ENCODE assay signal across 8 cellular contexts in genomic region chr2:134245340-134245984, GRCh38. TPM values are rescaled to one million over a fixed set of nuclear protein-coding genes. Genes with fewer than 3 reads are reported as not detected.
DNase-seq lines count a peak whose midpoint lies in the region; ATAC-seq and TF ChIP-seq lines count a peak whose summit lies in the region.

No MANE protein-coding gene starts in this region.

- H3K36me3 Mint-ChIP-seq in activated T-helper 17 cell treated with anti-CD3 and anti-CD28 coated beads, Interleukin-2, amount 50 U/mL, for 72 hours (ENCODE audit: low read depth), result no peaks in the 10 kb centered on the region

- no peaks in the 10 kb centered on the region for H3K9me3 Mint-ChIP-seq in activated T-helper 17 cell treated with anti-CD3 and anti-CD28 coated beads, Interleukin-2, amount 50 U/mL, for 72 hours

- peak overlapping the region; percentile 27 for H3K27ac Mint-ChIP-seq in activated T-helper 17 cell treated with anti-CD3 and anti-CD28 coated beads, Interleukin-2, amount 50 U/mL, for 72 hours

- no peaks in the 10 kb centered on the region for H3K36me3 ChIP-seq in thoracic aorta

- H3K4me1 Mint-ChIP-seq in activated T-helper 17 cell treated with anti-CD3 and anti-CD28 coated beads, Interleukin-2, amount 50 U/mL, for 72 hours, result peaks cover 73% of the 10 kb centered on the region

- peak; percentile 38 for DNase-seq in DMS 273 treated with DMSO at 0.1 percent for 48 hours (lab: John Stamatoyannopoulos, UW)
- peak; percentile 92 to 93 for DNase-seq in Kasumi-1 (lab: John Stamatoyannopoulos, UW)
- DNase-seq in RKO (ENCODE audit: low spot score), result peak; percentile 59
- DNase-seq in fibroblast of villous mesenchyme (ENCODE audit: low read depth), result peak; percentile 77
- DNase-seq in omental fat pad (ENCODE audit: low spot score), result peak; percentile 89
- peak; percentile 60 for DNase-seq in thoracic aorta (ENCODE audit: low spot score)

- H3K4me3 Mint-ChIP-seq in activated T-helper 17 cell treated with anti-CD3 and anti-CD28 coated beads, Interleukin-2, amount 50 U/mL, for 72 hours, result peak overlapping the region; percentile 52

- peak; percentile 90 for TF ChIP-seq CTCF in fibroblast of villous mesenchyme (IDR thresholded peaks at IDR 0.05; ENCODE audit: insufficient read depth, low read depth, low read length)
- no peak for TF ChIP-seq CTCF in omental fat pad (IDR thresholded peaks at IDR 0.05)
- peak; percentile 76 for TF ChIP-seq CTCF in thoracic aorta (IDR thresholded peaks at IDR 0.05)

- peaks cover 2 to 11% of the 10 kb centered on the region in 2 donors for H3K4me1 ChIP-seq in thoracic aorta (ENCODE audit: control insufficient read depth in 1 of 2, low read depth in 2 of 2)

- no peaks in the 10 kb centered on the region for H3K27me3 Mint-ChIP-seq in activated T-helper 17 cell treated with anti-CD3 and anti-CD28 coated beads, Interleukin-2, amount 50 U/mL, for 72 hours

- no peaks in the 10 kb centered on the region for H3K9me3 ChIP-seq in thoracic aorta

- H3K4me3 ChIP-seq in fibroblast of villous mesenchyme (ENCODE audit: low read depth, low read length) (no peak overlapping the region), thoracic aorta (no peak overlapping the region)

- no peaks in the 10 kb centered on the region for H3K27me3 ChIP-seq in thoracic aorta (replicated peaks; ENCODE audit: insufficient read depth)

- H3K27ac ChIP-seq in thoracic aorta, result no peak overlapping the region

- peak; percentile 34 for ATAC-seq in activated T-helper 17 cell treated with anti-CD3 and anti-CD28 coated beads, Interleukin-2, amount 50 U/mL, for 72 hours (replicated peaks)
- ATAC-seq in omental fat pad (ENCODE audit: low FRiP score) (no peak), thoracic aorta (ENCODE audit: insufficient number of reproducible peaks, low FRiP score, low read depth) (no peak), HG03460 (IDR thresholded peaks at IDR 0.05; ENCODE audit: unreplicated experiment) (no peak)

RNA-seq across cellular contexts. Expression of gene MGAT5, which starts 8.4 kb away (rescaled TPM):
- 10 to 100 TPM; 53.0 to 53.1 TPM for total RNA-seq in activated T-helper 17 cell treated with anti-CD3 and anti-CD28 coated beads, Interleukin-2, amount 50 U/mL, for 72 hours
- 64.7 and 109 TPM in 2 replicates for total RNA-seq in fibroblast of villous mesenchyme
- 10 to 100 TPM; 28.3 to 52.3 (median 40.4) TPM for total RNA-seq in omental fat pad
- total RNA-seq in thoracic aorta, result 10 to 100 TPM; 43.9 to 95.3 TPM

Comparison
In these comparisons a context has a peak if more than half of its experiments do, and no peak if none do; other contexts are left out.
1. DNase-seq: peak in every context shown above with its lines; median percentile 92 in Kasumi-1; 89 in omental fat pad; 77 in fibroblast of villous mesenchyme; 60 in thoracic aorta; 59 in RKO; 38 in DMS 273 treated with DMSO at 0.1 percent for 48 hours.
2. CTCF ChIP-seq: peak in fibroblast of villous mesenchyme (single experiment) and thoracic aorta (single experiment); none in omental fat pad (0 of 3).